17 cellular contexts compared by ENCODE assay signal in the genomic region with DNA sequence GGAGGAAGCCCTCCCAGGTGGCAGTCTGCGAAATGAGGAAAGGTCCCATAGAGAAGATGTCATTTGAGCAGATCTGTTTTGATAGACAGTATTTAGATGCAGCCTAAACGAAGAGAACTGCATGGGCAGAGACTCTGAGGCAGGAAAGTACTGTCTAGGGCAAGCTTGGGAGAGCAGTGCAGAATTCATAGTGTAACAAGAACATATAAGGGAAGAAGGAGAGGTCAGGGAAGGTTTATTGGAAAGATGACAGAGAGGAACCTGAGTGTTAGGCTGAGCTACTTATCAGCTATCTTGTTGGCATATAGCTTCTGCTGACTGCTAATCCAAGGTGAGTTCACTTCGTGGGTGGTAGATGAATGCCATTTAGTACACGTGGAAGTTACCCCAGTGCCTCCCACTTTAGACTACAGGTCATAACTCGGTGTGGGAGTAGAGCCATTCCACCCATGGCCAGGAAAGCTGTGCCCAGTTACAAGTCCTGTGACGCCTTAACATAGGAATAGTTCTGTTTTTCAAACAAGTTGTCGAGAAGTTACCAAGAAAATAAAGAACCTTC.
A peak's percentile ranks its signal among the peaks of the same experiment; 100 is the strongest.
DNase-seq lines count a peak whose midpoint lies in the region; ATAC-seq, FAIRE-seq and TF ChIP-seq lines count a peak whose summit lies in the region.
"Had no signal": no experiment of that assay in that cellular context is flagged by ENCODE, and none has a peak within 500 bp of the region (broad histone marks: within the 10 kb centered on the region; RNA-seq: fewer than 3 reads in every experiment).

No MANE protein-coding gene starts in this region.

- H2AFZ ChIP-seq in keratinocyte (ENCODE audit: control insufficient read depth, low read length) = no peak overlapping the region

- intact Hi-C loops in breast epithelium (cut with DNase I; ENCODE audit: low total_unique reads) = no loop called here
- intact Hi-C loops in sigmoid colon (cut with DNase I) = no loop called here

- WGBS in sigmoid colon, 2 donors = 89% methylated on average over 7 of the region's 7 CpGs

- dilution Hi-C loops in keratinocyte (cut with MboI; ENCODE audit: extremely low pct_ligation_motif_present, low sequenced_read_pairs) = no loop called here

- FAIRE-seq in keratinocyte (lab: Jason Lieb, UNC) = peak; percentile 46
- FAIRE-seq: G401.6, K562 had no signal

- TF ChIP-seq CTCF in breast epithelium (IDR thresholded peaks at IDR 0.05) (no peak), keratinocyte (optimal IDR thresholded peaks at IDR 0.05 in 1 of 3, IDR thresholded peaks at IDR 0.05 in 1 of 3, conservative IDR thresholded peaks at IDR 0.05 in 1 of 3; ENCODE audit: extremely low read depth in 1 of 3, insufficient read depth in 2 of 3, low read length in 3 of 3) (no peak), sigmoid colon (IDR thresholded peaks at IDR 0.05) (no peak)

- H3K4me1 ChIP-seq in breast epithelium (peaks cover 0 to 25% of the 10 kb centered on the region in 2 donors), keratinocyte (ENCODE audit: control insufficient read depth, extremely low read depth, insufficient read depth, low read length) (peaks cover 64% of the 10 kb centered on the region), sigmoid colon (peaks cover 0 to 37% (median 32%) of the 10 kb centered on the region in 4 donors)
- H3K4me1 ChIP-seq: Peyer's patch had no signal

- no peak for TF ChIP-seq EP300 in sigmoid colon (IDR thresholded peaks at IDR 0.05)

- ATAC-seq in GM19023 (IDR thresholded peaks at IDR 0.05; ENCODE audit: unreplicated experiment) (no peak), GM21515 (IDR thresholded peaks at IDR 0.05; ENCODE audit: unreplicated experiment) (no peak)
- ATAC-seq: K562 had no signal

- H3K36me3 ChIP-seq in breast epithelium (no peaks in the 10 kb centered on the region), keratinocyte (ENCODE audit: control insufficient read depth in 2 of 2, extremely low read depth in 1 of 2, insufficient read depth in 2 of 2, low read length in 2 of 2) (no peaks in the 10 kb centered on the region), sigmoid colon (peaks cover 6 to 85% (median 10%) of the 10 kb centered on the region in 4 donors)
- H3K36me3 ChIP-seq: Peyer's patch had no signal

- DNase-seq in breast epithelium (ENCODE audit: low spot score in 2 of 2) (no peak), epithelial cell of prostate (ENCODE audit: low read depth, low spot score) (no peak), keratinocyte (ENCODE audit: low read depth, low spot score) (no peak), sigmoid colon (no peak), NCI-H2081 (lab: John Stamatoyannopoulos, UW) (no peak)
- DNase-seq: DND-41, GOT3, NCI-H1417 treated with DMSO at 0.1 percent for 48 hours, NCI-H2029 treated with DMSO at 0.1 percent for 48 hours, NCI-H510A treated with DMSO at 0.1 percent for 48 hours, Peyer's patch, SHP77 treated with DMSO at 0.1 percent for 48 hours had no signal

- no peaks in the 10 kb centered on the region for H4K20me1 ChIP-seq in keratinocyte (ENCODE audit: control insufficient read depth, extremely low read depth, insufficient read depth, low read length)

- no peaks in the 10 kb centered on the region for H3K9me1 ChIP-seq in keratinocyte (ENCODE audit: control insufficient read depth, extremely low read depth, insufficient read depth, low read length)

- H3K79me2 ChIP-seq in keratinocyte (ENCODE audit: control insufficient read depth, insufficient read depth, low read length) = no peaks in the 10 kb centered on the region

- H3K9me3 ChIP-seq in breast epithelium (no peaks in the 10 kb centered on the region), keratinocyte (ENCODE audit: control insufficient read depth, low read depth, low read length) (no peaks in the 10 kb centered on the region), sigmoid colon (no peaks in the 10 kb centered on the region)
- H3K9me3 ChIP-seq: Peyer's patch had no signal

- H3K4me3 ChIP-seq in breast epithelium (no peak overlapping the region), keratinocyte (ENCODE audit: control insufficient read depth in 2 of 3, extremely low read depth in 1 of 3, insufficient read depth in 2 of 3, low read depth in 1 of 3, low read length in 3 of 3) (no peak overlapping the region), sigmoid colon (no peak overlapping the region)
- H3K4me3 ChIP-seq: K562, Peyer's patch had no signal

- H3K27ac ChIP-seq in breast epithelium (peak overlapping the region; percentile 42 to 48), epithelial cell of prostate (peak overlapping the region; percentile 90), keratinocyte (ENCODE audit: control insufficient read depth, insufficient read depth, low read length) (peak overlapping the region; percentile 10), sigmoid colon (peak overlapping the region in 3 of 4 donors; percentile 10 to 51 (median 38))
- H3K27ac ChIP-seq: C4-2B, Peyer's patch had no signal

- no peak overlapping the region for H3K9ac ChIP-seq in keratinocyte (ENCODE audit: control insufficient read depth, extremely low read depth, insufficient read depth, low read length)

- H3K4me2 ChIP-seq in keratinocyte (ENCODE audit: control insufficient read depth, extremely low read depth, insufficient read depth, low read depth, low read length) = no peak overlapping the region

- H3K27me3 ChIP-seq in breast epithelium (no peaks in the 10 kb centered on the region), keratinocyte (ENCODE audit: control insufficient read depth, extremely low read depth, insufficient read depth, low read length) (no peaks in the 10 kb centered on the region), sigmoid colon (no peaks in the 10 kb centered on the region)
- H3K27me3 ChIP-seq: Peyer's patch had no signal

- no peak for TF ChIP-seq POLR2A in breast epithelium (IDR thresholded peaks at IDR 0.05)
- no peak for TF ChIP-seq POLR2A in sigmoid colon (IDR thresholded peaks at IDR 0.05)

Comparison
In these comparisons a context has a peak if more than half of its experiments do, and no peak if none do; other contexts are left out.
1. H3K27ac ChIP-seq: peak in every context shown above with its lines; median percentile 90 in epithelial cell of prostate; 45 in breast epithelium; 38 in sigmoid colon; 10 in keratinocyte.